1 cellular context compared by ENCODE assay signal in genomic region chr11:5489571-5490357, GRCh38.
TF ChIP-seq lines count a peak whose summit lies in the region.

No MANE protein-coding gene starts in this region.

TF ChIP-seq in IMR-90, 13 proteins besides CTCF, POLR2A, EP300 and RAD21 (continued from another document):
- no peak for TF ChIP-seq ELK1 (IDR thresholded peaks at IDR 0.05; ENCODE audit: borderline replicate concordance, low read depth, low read length)
- TF ChIP-seq NFE2L2 (IDR thresholded peaks at IDR 0.05; ENCODE audit: low read depth, low read length): no peak
- no peak for TF ChIP-seq CEBPB (IDR thresholded peaks at IDR 0.05; ENCODE audit: low read depth, low read length)
- no peak for TF ChIP-seq BHLHE40 (IDR thresholded peaks at IDR 0.05; ENCODE audit: low read depth, low read length)
- TF ChIP-seq FOS (IDR thresholded peaks at IDR 0.05; ENCODE audit: low read depth, low read length): no peak
- no peak for TF ChIP-seq MXI1 (IDR thresholded peaks at IDR 0.05; ENCODE audit: borderline replicate concordance, low read depth, low read length)
- TF ChIP-seq CHD1 (IDR thresholded peaks at IDR 0.05; ENCODE audit: low read depth, low read length): no peak
- TF ChIP-seq MAFK (IDR thresholded peaks at IDR 0.05; ENCODE audit: low read depth, low read length): no peak
- TF ChIP-seq SMC3 (IDR thresholded peaks at IDR 0.05; ENCODE audit: low read depth, low read length): no peak
- no peak for TF ChIP-seq USF2 (IDR thresholded peaks at IDR 0.05; ENCODE audit: low read depth, low read length)
